ENCODE assay signal across 8 cellular contexts in genomic region chr2:25341753-25342371, GRCh38. TPM values are rescaled to one million over a fixed set of nuclear protein-coding genes. Genes with fewer than 3 reads are reported as not detected.
DNase-seq lines count a peak whose midpoint lies in the region; ATAC-seq, FAIRE-seq and TF ChIP-seq lines count a peak whose summit lies in the region.

Gene DNMT3A, minus strand, starts transcription at chr2:25341925. Its CDS starts 27,941 bp downstream, at chr2:25313984.

- H3K27me3 ChIP-seq in A673 (replicated peaks; ENCODE audit: insufficient read depth, low read depth, low read length, poor library complexity) (no peaks in the 10 kb centered on the region), H1 (replicated peaks in 1 of 4; ENCODE audit: control insufficient read depth in 3 of 4, extremely low read depth in 1 of 4, insufficient read depth in 3 of 4, low read length in 3 of 4) (peaks cover 0 to 18% (median 12%) of the 10 kb centered on the region in 4 experiments; a peak in 6 of 7 replicates)

- H4K5ac ChIP-seq in H1 (ENCODE audit: insufficient read length, low read depth, low read length) = no peak within 1 kb of the TSS

- peaks cover 8% of the 10 kb centered on the region; the same call in 1 of the 2 replicates for H3K23me2 ChIP-seq in H1 (ENCODE audit: low read depth, low read length)

- no peak within 1 kb of the TSS for H4K8ac ChIP-seq in H1 (ENCODE audit: extremely low read depth, insufficient read depth, low read length)

- peaks cover 3 to 8% of the 10 kb centered on the region in 2 experiments for H4K20me1 ChIP-seq in H1 (replicated peaks in 1 of 2; ENCODE audit: control insufficient read depth in 1 of 2, insufficient read depth in 2 of 2, low read length in 2 of 2)

- H3K56ac ChIP-seq in H1 (replicated peaks; ENCODE audit: insufficient read length, low read depth, low read length) = no peak within 1 kb of the TSS

- DNase-seq in A673 (ENCODE audit: low spot score) (peak; percentile 83), NCI-H345 (lab: John Stamatoyannopoulos, UW) (peak; percentile 84), H1 (ENCODE audit: low read depth in 1 of 2, low spot score in 2 of 2) (no peak), medulla oblongata (ENCODE audit: extremely low spot score) (peak; percentile 71)
- DNase-seq in activated CD8-positive, alpha-beta memory T cell treated with anti-CD3 and anti-CD28 coated beads for 24 hours = peak; percentile 81
- DNase-seq in stimulated activated CD8-positive, alpha-beta memory T cell treated with anti-CD3 and anti-CD28 coated beads, Interleukin-4, amount 100 ng/mL, for 24 hours (ENCODE audit: low read depth) = peak; percentile 55

- no peak for FAIRE-seq in H1 (lab: Jason Lieb, UNC)

- H3K4me3 ChIP-seq in A673 (ENCODE audit: low read depth, low read length, poor library complexity, severe bottlenecking) (peak within 1 kb of the TSS; percentile 82), H1 (ENCODE audit: extremely low read depth in 1 of 4, insufficient read depth in 2 of 4, low read depth in 3 of 4, low read length in 4 of 4) (peak within 1 kb of the TSS; percentile 38 to 68 (median 48); a peak in 7 of 8 replicates)

- H3K23ac ChIP-seq in H1 (ENCODE audit: insufficient read length) = no peak within 1 kb of the TSS

- H3K79me1 ChIP-seq in H1 (ENCODE audit: low read depth, low read length) = no peaks in the 10 kb centered on the region; the same call in 1 of the 2 replicates

- peak within 1 kb of the TSS; percentile 83; the same call in 1 of the 2 replicates for H3K18ac ChIP-seq in H1 (ENCODE audit: extremely low read depth, low read length)

- no peak for TF ChIP-seq POLR2A in H1 (IDR thresholded peaks at IDR 0.05; ENCODE audit: control extremely low read depth in 1 of 2, low read depth in 2 of 2, low read length in 2 of 2)

- H2BK15ac ChIP-seq in H1 (ENCODE audit: low read length) = 0 out of 2 replicates have a peak within 1 kb of the TSS, but pooled peaks have one; percentile 92

- no peak for TF ChIP-seq CTCF in A673 (conservative IDR thresholded peaks at IDR 0.05; ENCODE audit: low read depth, low read length)
- TF ChIP-seq CTCF in H1 (IDR thresholded peaks at IDR 0.05; ENCODE audit: control extremely low read depth in 1 of 3, insufficient read depth in 1 of 3, low read depth in 1 of 3, low read length in 3 of 3) = no peak

- TF ChIP-seq RAD21 in H1 (IDR thresholded peaks at IDR 0.05 in 1 of 2, conservative IDR thresholded peaks at IDR 0.05 in 1 of 2; ENCODE audit: low read depth in 2 of 2, low read length in 2 of 2) = no peak

- H3K27ac ChIP-seq in A673 (ENCODE audit: low read depth, low read length, poor library complexity, severe bottlenecking) (peak within 1 kb of the TSS; percentile 88), H1 (ENCODE audit: low read depth, low read length) (no peak within 1 kb of the TSS)

- H2BK5ac ChIP-seq in H1 (ENCODE audit: low read depth, low read length) = no peak within 1 kb of the TSS

- H3K79me2 ChIP-seq in H1 (ENCODE audit: control insufficient read depth in 1 of 2, insufficient read depth in 2 of 2, low read length in 2 of 2) = peaks cover 0 to 4% of the 10 kb centered on the region in 2 experiments; a peak in 1 of 4 replicates

- intact Hi-C loops in A673 (cut with micrococcal nuclease; ENCODE audit: unreplicated experiment) = no loop called here

- no peak within 1 kb of the TSS for H3K4ac ChIP-seq in H1 (replicated peaks; ENCODE audit: insufficient read length, low read depth, low read length)

- H3K14ac ChIP-seq in H1 (ENCODE audit: insufficient read length) = no peak within 1 kb of the TSS

- H3K4me2 ChIP-seq in H1 (ENCODE audit: insufficient read depth in 1 of 2, low read depth in 2 of 2, low read length in 2 of 2) = peak within 1 kb of the TSS; percentile 72 to 83

- 0% methylated on average over 22 of the region's 100 CpGs; no CpG with 5 or more reads in 1 of the 2 experiments for WGBS in H1 (ENCODE audit: extremely low coverage in 1 of 2, insufficient coverage in 1 of 2, insufficient read length in 1 of 2, insufficient replicate concordance in 2 of 2, low coverage in 1 of 2, low lambda C conversion rate in 2 of 2, missing lambda C conversion rate in 1 of 2), 2 experiments

- no peak within 1 kb of the TSS for H2BK20ac ChIP-seq in H1 (ENCODE audit: low read length)

- no peak within 1 kb of the TSS for H2AK5ac ChIP-seq in H1 (ENCODE audit: low read depth, low read length)

- H4K91ac ChIP-seq in H1 (replicated peaks; ENCODE audit: insufficient read length, low read length) = no peak within 1 kb of the TSS

- no TSS peak for BruUV-seq in A673 (replicated peaks; lab: Mats Ljungman, UMichigan)

- no peak within 1 kb of the TSS for H2BK120ac ChIP-seq in H1 (replicated peaks; ENCODE audit: low read depth, low read length)

- 0 out of 2 replicates have a peak within 1 kb of the TSS, but pooled peaks have one; percentile 27 for H2BK12ac ChIP-seq in H1 (ENCODE audit: low read depth, low read length)

- no peaks in the 10 kb centered on the region for H3K36me3 ChIP-seq in A673 (ENCODE audit: insufficient read depth, low read length, poor library complexity, severe bottlenecking)
- H3K36me3 ChIP-seq in H1 (ENCODE audit: control insufficient read depth in 2 of 4, insufficient read depth in 4 of 4, low read length in 3 of 4) = no peaks in the 10 kb centered on the region

- no peak for TF ChIP-seq EP300 in H1 (IDR thresholded peaks at IDR 0.05; ENCODE audit: borderline replicate concordance in 1 of 2, low read depth in 2 of 2, low read length in 2 of 2)

- CTCF ChIA-PET in A673 (lab: Charles Lee) = no interaction called here
- CTCF ChIA-PET in H1 (lab: Charles Lee; ENCODE audit: partially characterized antibody) = interaction anchor here (0.6 to 3.3 kb wide), 11 partner anchors 12 to 142 kb away, joined by 3 to 23 read pairs (median 8); no protein-coding TSS in a partner anchor

- peaks cover 15% of the 10 kb centered on the region for H3K4me1 ChIP-seq in A673 (ENCODE audit: insufficient read depth, low read length, poor library complexity, severe bottlenecking)
- H3K4me1 ChIP-seq in H1 (replicated peaks in 1 of 4; ENCODE audit: control insufficient read depth in 3 of 4, insufficient read depth in 4 of 4, low read length in 3 of 4) = peaks cover 3 to 21% (median 12%) of the 10 kb centered on the region in 4 experiments

- H3K9me3 ChIP-seq in A673 (ENCODE audit: low read depth, low read length, poor library complexity, severe bottlenecking) (no peaks in the 10 kb centered on the region), H1 (ENCODE audit: insufficient read depth in 2 of 2, low read depth in 1 of 2, low read length in 1 of 2) (no peaks in the 10 kb centered on the region)

- ATAC-seq in GM18511 (IDR thresholded peaks at IDR 0.05; ENCODE audit: unreplicated experiment) (peak; percentile 40), HG03025 (IDR thresholded peaks at IDR 0.05; ENCODE audit: low FRiP score, unreplicated experiment) (peak; percentile 27)

- H3K9ac ChIP-seq in H1 (replicated peaks in 1 of 4; ENCODE audit: extremely low read depth in 1 of 4, low read depth in 3 of 4, low read length in 3 of 4) = peak within 1 kb of the TSS in 1 of 4 experiments; percentile 35; a peak in 1 of 7 replicates

- no peak within 1 kb of the TSS for H2AFZ ChIP-seq in H1 (ENCODE audit: low read length)

- POLR2A ChIA-PET in A673 (lab: Charles Lee; ENCODE audit: low non-redundant PET) = no interaction called here
- POLR2A ChIA-PET in H1 (lab: Charles Lee; ENCODE audit: partially characterized antibody) = no interaction called here

TF ChIP-seq in H1, 55 proteins besides CTCF, POLR2A, EP300 and RAD21:
- TF ChIP-seq CBX8 (IDR thresholded peaks at IDR 0.05; ENCODE audit: borderline replicate concordance, low read depth, low read length) = no peak
- peak; percentile 28 for TF ChIP-seq KDM4A (IDR thresholded peaks at IDR 0.05; ENCODE audit: low read depth, low read length, severe bottlenecking)

RNA-seq across cellular contexts. Expression of gene DNMT3A, which starts in this region (rescaled TPM):
- 109 and 123 TPM in 2 replicates for total RNA-seq in A673 (2021)
- 162 and 178 TPM in 2 replicates for total RNA-seq in H1 (2021; fragmentation: NEBNext Ultra II Directional; extraction: Animal tissue kit (Norgen Biotek cat#: 25700))
- 33.6 and 50.8 TPM in 2 replicates for polyA plus RNA-seq in H1 (2011; rRNA removed)
- polyA plus RNA-seq in H1 (2011; cell fraction: cytosol; rRNA removed) = 36.6 TPM
- 120 TPM for polyA plus RNA-seq in H1 (2011; cell fraction: nucleus; rRNA removed)
- 95.4 to 118 TPM (median 100 TPM) in 4 replicates for polyA plus RNA-seq in H1 (2012, experiment 1 of 2)
- polyA plus RNA-seq in H1 (2012, experiment 2 of 2) = 19.1 TPM
- polyA plus RNA-seq in H1 (2013, experiment 1 of 2) = 58.9 TPM
- 54.4 TPM for polyA plus RNA-seq in H1 (2013, experiment 2 of 2)
- 80.2 and 102 TPM in 2 replicates for polyA minus RNA-seq in H1 (2011; rRNA and poly(A)+ RNA removed)
- 99.8 TPM for polyA minus RNA-seq in H1 (2011; cell fraction: cytosol; rRNA and poly(A)+ RNA removed)
- polyA minus RNA-seq in H1 (2011; cell fraction: nucleus; rRNA and poly(A)+ RNA removed) = 85.2 TPM

Comparison
In these comparisons a context has a peak if more than half of its experiments do, and no peak if none do; other contexts are left out.
1. DNase-seq: peak in A673 (single experiment), NCI-H345 (single experiment), activated CD8-positive, alpha-beta memory T cell treated with anti-CD3 and anti-CD28 coated beads for 24 hours (single experiment), medulla oblongata (single experiment) and stimulated activated CD8-positive, alpha-beta memory T cell treated with anti-CD3 and anti-CD28 coated beads, Interleukin-4, amount 100 ng/mL, for 24 hours (single experiment); none in H1 (0 of 2).